ENCODE assay signal across 14 cellular contexts in genomic region chr3:42270561-42270960, GRCh38. TPM values are rescaled to one million over a fixed set of nuclear protein-coding genes. Genes with fewer than 3 reads are reported as not detected.
"Had no signal": no experiment of that assay in that cellular context is flagged by ENCODE, and none has a peak within 500 bp of the region (broad histone marks: within the 10 kb centered on the region; RNA-seq: fewer than 3 reads in every experiment).

No MANE protein-coding gene starts in this region.

- H3K4me3 ChIP-seq: colonic mucosa, heart right ventricle, prostate gland, right lobe of liver, transverse colon had no signal

- H3K36me3 ChIP-seq: colonic mucosa, heart right ventricle, prostate gland, right lobe of liver, transverse colon had no signal

- DNase-seq: caudate nucleus; colonic mucosa; effector CD4-positive, alpha-beta T cell; foreskin melanocyte; heart right ventricle; natural killer cell; occipital lobe; right lobe of liver; stimulated activated CD4-positive, alpha-beta T cell treated with anti-CD3 and anti-CD28 coated beads, Interleukin-2, amount 100 ng/mL, for 24 hours; stimulated activated naive B cell treated with anti-CD40 and anti-IgM and Interleukin-4, amounts not matched to agents 10 μg/mL and 1 μg/mL and 100 μg/mL, for 72 hours; substantia nigra; transverse colon had no signal

- H3K9me3 ChIP-seq: colonic mucosa, heart right ventricle, prostate gland, right lobe of liver, transverse colon had no signal

- H3K27ac ChIP-seq: colonic mucosa, heart right ventricle, prostate gland, right lobe of liver, transverse colon had no signal

- H3K4me1 ChIP-seq: colonic mucosa, prostate gland, right lobe of liver, transverse colon had no signal

RNA-seq across cellular contexts. Expression of gene CCK, which starts 4.6 kb away (rescaled TPM):
- total RNA-seq: activated T-helper 2 cell treated with anti-CD3 and anti-CD28 coated beads, Interferon-gamma antibody, Interleukin-2, Interleukin-4, amounts not matched to agents 10 μg/mL and 5 μg/mL and 100 μg/mL, durations not matched to agents 14 hours and 24 hours and 36 hours; colonic mucosa; heart right ventricle; right lobe of liver had no signal
- polyA plus RNA-seq: heart right ventricle had no signal
